12 cellular contexts compared by ENCODE assay signal in the genomic region with DNA sequence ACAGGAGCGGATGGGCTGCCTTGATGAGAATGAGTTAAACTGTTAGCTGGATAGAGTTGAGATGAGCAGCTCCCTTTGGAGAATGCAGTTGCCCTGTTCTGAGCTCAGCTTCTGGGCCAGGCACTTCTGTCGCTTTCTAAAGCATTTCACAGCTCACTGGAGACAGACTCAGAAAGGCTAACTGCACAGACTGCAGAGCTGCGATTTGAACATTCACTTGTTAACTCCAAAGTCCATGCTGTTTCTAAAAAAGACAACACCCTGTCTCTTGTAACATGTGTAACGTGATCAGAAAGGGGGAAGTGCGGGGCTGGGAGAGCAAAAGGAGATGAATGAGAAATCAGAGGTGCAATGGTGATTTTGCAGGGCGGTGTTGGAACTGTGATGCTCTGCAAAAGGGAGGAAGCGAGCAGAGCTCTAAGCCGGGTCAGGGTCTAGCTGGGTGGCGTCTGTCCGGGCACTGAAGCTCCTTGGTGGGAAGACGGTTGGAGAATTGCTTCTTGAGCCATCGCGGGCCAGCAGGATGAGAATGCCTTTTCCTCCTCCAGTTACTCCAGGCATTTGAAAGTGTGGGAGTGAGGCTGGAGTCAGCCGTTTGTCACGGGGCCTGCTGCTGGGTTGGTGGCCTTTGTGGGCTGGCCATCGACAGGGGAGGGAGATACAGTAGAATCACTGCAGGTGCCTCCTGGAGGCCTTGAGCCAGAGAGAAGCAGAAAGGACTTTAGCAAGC. TPM values are rescaled to one million over a fixed set of nuclear protein-coding genes. Genes with fewer than 3 reads are reported as not detected.
A peak's percentile ranks its signal among the peaks of the same experiment; 100 is the strongest.
DNase-seq lines count a peak whose midpoint lies in the region; ATAC-seq and FAIRE-seq lines count a peak whose summit lies in the region.
"Had no signal": no experiment of that assay in that cellular context is flagged by ENCODE, and none has a peak within 500 bp of the region (broad histone marks: within the 10 kb centered on the region; RNA-seq: fewer than 3 reads in every experiment).

No MANE protein-coding gene starts in this region.

- DNase-seq in HuH-7.5 (ENCODE audit: low spot score) (peak; percentile 61), T-cell (no peak), left colon (peak in 1 of 2 donors; percentile 47), small intestine (peak; percentile 86), SW 1271 (lab: John Stamatoyannopoulos, UW) (no peak)
- no peak for DNase-seq in activated CD4-positive, alpha-beta T cell treated with anti-CD3 and anti-CD28 coated beads for 36 hours
- DNase-seq in stimulated activated CD4-positive, alpha-beta T cell treated with anti-CD3 and anti-CD28 coated beads, Interleukin-4, amount 100 ng/mL, for 1 hour: no peak
- DNase-seq: activated CD4-positive, alpha-beta T cell treated with anti-CD3 and anti-CD28 coated beads, Interleukin-2, amount 10 ng/mL, durations not matched to agents 24 days and 14 days; activated naive CD4-positive, alpha-beta T cell treated with Interleukin-2 at 50 U/mL for 16 hours; NCI-H446; SHP77 had no signal

- peak overlapping the region; percentile 47 to 75 for H3K27ac Mint-ChIP-seq in T-cell
- no peak overlapping the region for H3K27ac Mint-ChIP-seq in activated CD4-positive, alpha-beta T cell treated with anti-CD3 and anti-CD28 coated beads for 36 hours
- H3K27ac Mint-ChIP-seq: activated CD4-positive, alpha-beta T cell treated with anti-CD3 and anti-CD28 coated beads, Interleukin-2, amount 10 ng/mL, durations not matched to agents 24 days and 14 days had no signal

- POLR2A ChIA-PET in T-cell (lab: Charles Lee): interaction anchor here in 1 of 2 donors (0.6 kb wide), 3 partner anchors 21 to 943 kb away, joined by 3 to 13 read pairs (median 3); no protein-coding TSS in a partner anchor
- POLR2A ChIA-PET in activated CD4-positive, alpha-beta T cell treated with anti-CD3 and anti-CD28 coated beads for 36 hours (lab: Charles Lee): no interaction called here

- H3K36me3 ChIP-seq in small intestine (ENCODE audit: control insufficient read depth in 2 of 2, insufficient read depth in 2 of 2, low read length in 2 of 2): peaks cover 0 to under 1% of the 10 kb centered on the region in 2 donors

- H3K4me1 ChIP-seq in small intestine (ENCODE audit: control insufficient read depth in 2 of 2, insufficient read depth in 1 of 2, low read depth in 1 of 2, low read length in 1 of 2): peaks cover 3 to 10% of the 10 kb centered on the region in 2 donors

- peak overlapping the region in 2 of 3 donors; percentile 46 to 77 for H3K4me3 Mint-ChIP-seq in T-cell
- no peak overlapping the region for H3K4me3 Mint-ChIP-seq in activated CD4-positive, alpha-beta T cell treated with anti-CD3 and anti-CD28 coated beads for 36 hours
- H3K4me3 Mint-ChIP-seq: activated CD4-positive, alpha-beta T cell treated with anti-CD3 and anti-CD28 coated beads, Interleukin-2, amount 10 ng/mL, durations not matched to agents 24 days and 14 days had no signal

- peaks cover 80 to 85% (median 82%) of the 10 kb centered on the region in 3 donors for H3K4me1 Mint-ChIP-seq in T-cell
- peaks cover 67% of the 10 kb centered on the region for H3K4me1 Mint-ChIP-seq in activated CD4-positive, alpha-beta T cell treated with anti-CD3 and anti-CD28 coated beads for 36 hours

- CTCF ChIA-PET in T-cell (lab: Charles Lee): interaction anchor here in 1 of 2 donors (0.6 kb wide), 1 partner anchor 8 kb away, joined by 3 read pairs; no protein-coding TSS in a partner anchor
- CTCF ChIA-PET in activated CD4-positive, alpha-beta T cell treated with anti-CD3 and anti-CD28 coated beads for 36 hours (lab: Charles Lee): interaction anchor here (0.9 to 2.2 kb wide), 3 partner anchors 11 to 42 kb away, joined by 3 to 8 read pairs (median 3); no protein-coding TSS in a partner anchor

- no peak for FAIRE-seq in small intestine (lab: Jason Lieb, UNC)

- ATAC-seq in T-cell (replicated peaks in 1 of 4) (no peak), left colon (peak; percentile 54)
- no peak for ATAC-seq in activated CD4-positive, alpha-beta T cell treated with anti-CD3 and anti-CD28 coated beads for 36 hours

- no peaks in the 10 kb centered on the region for H3K9me3 Mint-ChIP-seq in T-cell
- H3K9me3 Mint-ChIP-seq in activated CD4-positive, alpha-beta T cell treated with anti-CD3 and anti-CD28 coated beads for 36 hours (ENCODE audit: low read depth): no peaks in the 10 kb centered on the region
- H3K9me3 Mint-ChIP-seq: activated CD4-positive, alpha-beta T cell treated with anti-CD3 and anti-CD28 coated beads, Interleukin-2, amount 10 ng/mL, durations not matched to agents 24 days and 14 days had no signal

- H3K9me3 ChIP-seq in small intestine (ENCODE audit: control insufficient read depth, low read depth): no peaks in the 10 kb centered on the region

- WGBS in small intestine, 3 donors: 19 to 57% (median 42%) methylated on average over 16 of the region's 16 CpGs

- peaks cover 47% of the 10 kb centered on the region for H3K36me3 Mint-ChIP-seq in T-cell
- H3K36me3 Mint-ChIP-seq in activated CD4-positive, alpha-beta T cell treated with anti-CD3 and anti-CD28 coated beads for 36 hours (ENCODE audit: low read depth): peaks cover 45% of the 10 kb centered on the region

- H3K27me3 ChIP-seq in small intestine (ENCODE audit: control insufficient read depth in 2 of 2, insufficient read depth in 2 of 2, low read length in 2 of 2): no peaks in the 10 kb centered on the region
- H3K27me3 ChIP-seq: dorsolateral prefrontal cortex had no signal

- H3K27me3 Mint-ChIP-seq in T-cell: no peaks in the 10 kb centered on the region
- no peaks in the 10 kb centered on the region for H3K27me3 Mint-ChIP-seq in activated CD4-positive, alpha-beta T cell treated with anti-CD3 and anti-CD28 coated beads for 36 hours
- H3K27me3 Mint-ChIP-seq: activated CD4-positive, alpha-beta T cell treated with anti-CD3 and anti-CD28 coated beads, Interleukin-2, amount 10 ng/mL, durations not matched to agents 24 days and 14 days had no signal

- peak overlapping the region in 1 of 2 donors; percentile 64 for H3K27ac ChIP-seq in small intestine (ENCODE audit: low read depth in 1 of 2, low read length in 1 of 2)

- H3K4me3 ChIP-seq in small intestine (ENCODE audit: low read depth in 1 of 2, low read length in 2 of 2): no peak overlapping the region

- intact Hi-C loops in left colon (cut with DNase I, micrococcal nuclease): no loop called here
- intact Hi-C loops in activated CD4-positive, alpha-beta T cell treated with anti-CD3 and anti-CD28 coated beads for 36 hours (cut with DNase I, micrococcal nuclease): no loop called here

RNA-seq across cellular contexts. Expression of a gene that starts 20.3 kb away (rescaled TPM):
- total RNA-seq in T-cell: 10 to 100 TPM; 44.2 to 73.8 (median 62.3) TPM
- total RNA-seq in left colon: 10 to 100 TPM; 53.1 to 56.6 TPM
- polyA plus RNA-seq in small intestine: 10 to 100 TPM; 16.8 to 31.5 (median 18.9) TPM
- 10 to 100 TPM; 36.7 to 44.0 TPM for total RNA-seq in activated CD4-positive, alpha-beta T cell treated with anti-CD3 and anti-CD28 coated beads for 36 hours

Comparison
In these comparisons a context has a peak if more than half of its experiments do, and no peak if none do; other contexts are left out.
1. DNase-seq: peak in HuH-7.5 (single experiment) and small intestine (single experiment); none in T-cell (0 of 34), SW 1271 (0 of 2), activated CD4-positive, alpha-beta T cell treated with anti-CD3 and anti-CD28 coated beads for 36 hours (single experiment) and stimulated activated CD4-positive, alpha-beta T cell treated with anti-CD3 and anti-CD28 coated beads, Interleukin-4, amount 100 ng/mL, for 1 hour (single experiment).